Comparison of ENCODE assay signal across 1 cellular context in the genomic region with DNA sequence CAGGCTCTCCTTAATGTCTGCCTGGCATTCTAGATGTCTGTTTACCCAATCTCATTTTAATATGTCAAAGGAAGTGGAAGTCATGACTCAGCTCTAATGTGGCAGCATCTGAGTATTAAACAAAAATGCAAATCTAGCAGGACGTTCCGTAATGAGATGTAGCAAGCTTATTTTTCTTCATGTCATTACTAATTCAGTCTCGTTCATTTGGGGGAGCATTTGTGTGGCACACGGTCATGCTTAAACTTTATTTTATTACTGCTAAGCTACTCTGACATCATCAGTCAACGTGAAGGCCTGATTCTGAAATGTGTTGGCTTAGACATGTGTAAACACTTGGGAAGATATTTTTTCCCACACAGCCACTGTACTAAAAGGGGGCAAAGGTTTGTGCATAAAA.
TF ChIP-seq lines count a peak whose summit lies in the region.

No MANE protein-coding gene starts in this region.

TF ChIP-seq in K562, 482 proteins besides CTCF, POLR2A, EP300 and RAD21:
- TF ChIP-seq ZNF316 (IDR thresholded peaks at IDR 0.05) (peak; percentile 19; the same call in 1 of the 2 replicates), ZNF398 (CRISPR knock-in tag; IDR thresholded peaks at IDR 0.05) (no peak)
TF ChIP-seq in K562: peak in this region for 1.
